Comparison of ENCODE assay signal across 9 cellular contexts in genomic region chr7:151078233-151079040, GRCh38. TPM values are rescaled to one million over a fixed set of nuclear protein-coding genes. Genes with fewer than 3 reads are reported as not detected.
DNase-seq lines count a peak whose midpoint lies in the region; ATAC-seq and TF ChIP-seq lines count a peak whose summit lies in the region.
"Had no signal": no experiment of that assay in that cellular context is flagged by ENCODE, and none has a peak within 500 bp of the region (broad histone marks: within the 10 kb centered on the region; RNA-seq: fewer than 3 reads in every experiment).

No MANE protein-coding gene starts in this region.

- POLR2A ChIA-PET in CD8-positive, alpha-beta memory T cell (lab: Charles Lee): no interaction called here

- no peaks in the 10 kb centered on the region for H3K9me3 Mint-ChIP-seq in CD8-positive, alpha-beta memory T cell
- no peaks in the 10 kb centered on the region for H3K9me3 Mint-ChIP-seq in brain
- no peaks in the 10 kb centered on the region for H3K9me3 Mint-ChIP-seq in nephron

- DNase-seq in CD8-positive, alpha-beta memory T cell: peak in 1 of 5 donors; percentile 41
- no peak for DNase-seq in COLO668 (lab: John Stamatoyannopoulos, UW; ENCODE audit: unreplicated experiment)
- DNase-seq: PC-9 had no signal

- peak overlapping the region; percentile 65 to 94 (median 86) for H3K27ac Mint-ChIP-seq in CD8-positive, alpha-beta memory T cell
- H3K27ac Mint-ChIP-seq in brain: peak overlapping the region; percentile 87 to 97 (median 93)
- peak overlapping the region; percentile 82 to 91 (median 84) for H3K27ac Mint-ChIP-seq in nephron

- CTCF ChIA-PET in CD8-positive, alpha-beta memory T cell (lab: Charles Lee): interaction anchor here (0.8 to 1.2 kb wide), 2 partner anchors 10 to 60 kb away, joined by 3 to 4 read pairs; no protein-coding TSS in a partner anchor

- peak overlapping the region; percentile 81 to 96 (median 84) for H3K4me3 Mint-ChIP-seq in CD8-positive, alpha-beta memory T cell
- peak overlapping the region; percentile 89 to 98 (median 94) for H3K4me3 Mint-ChIP-seq in brain
- peak overlapping the region; percentile 85 to 93 (median 91) for H3K4me3 Mint-ChIP-seq in nephron

- H3K27me3 ChIP-seq in CD8-positive, alpha-beta memory T cell (ENCODE audit: insufficient read depth, low read length, poor library complexity, severe bottlenecking): no peaks in the 10 kb centered on the region
- peaks cover under 1% of the 10 kb centered on the region; the same call in 1 of the 2 replicates for H3K27me3 ChIP-seq in HUES64 (ENCODE audit: insufficient read depth, low read length)

- H3K9me3 ChIP-seq in CD8-positive, alpha-beta memory T cell (ENCODE audit: low read length): no peaks in the 10 kb centered on the region
- no peaks in the 10 kb centered on the region for H3K9me3 ChIP-seq in HUES64 (ENCODE audit: insufficient read depth, low read depth, low read length)

- peaks cover 0 to 2% of the 10 kb centered on the region in 2 donors for H3K27me3 Mint-ChIP-seq in CD8-positive, alpha-beta memory T cell
- peaks cover 10% of the 10 kb centered on the region for H3K27me3 Mint-ChIP-seq in brain
- H3K27me3 Mint-ChIP-seq in nephron (ENCODE audit: low read depth): no peaks in the 10 kb centered on the region

- H3K36me3 Mint-ChIP-seq in CD8-positive, alpha-beta memory T cell: peaks cover 0 to 51% (median 0%) of the 10 kb centered on the region in 3 donors
- H3K36me3 Mint-ChIP-seq in brain (peaks cover 4% of the 10 kb centered on the region), nephron (ENCODE audit: low read depth) (peaks cover 19% of the 10 kb centered on the region)

- WGBS in HUES64: 55% methylated on average over 22 of the region's 22 CpGs

- H3K4me1 Mint-ChIP-seq in CD8-positive, alpha-beta memory T cell: peaks cover 17 to 45% (median 23%) of the 10 kb centered on the region in 3 donors
- peaks cover 39% of the 10 kb centered on the region for H3K4me1 Mint-ChIP-seq in brain
- peaks cover 25% of the 10 kb centered on the region for H3K4me1 Mint-ChIP-seq in nephron

- H3K4me3 ChIP-seq in CD8-positive, alpha-beta memory T cell (ENCODE audit: low read length): no peak overlapping the region
- peak overlapping the region; percentile 98 for H3K4me3 ChIP-seq in HUES64 (ENCODE audit: low read length)

- TF ChIP-seq CTCF in brain (conservative IDR thresholded peaks at IDR 0.05) (no peak), nephron (IDR thresholded peaks at IDR 0.05; ENCODE audit: unreplicated experiment in 3 of 3) (no peak)

- peaks cover 34% of the 10 kb centered on the region for H3K4me1 ChIP-seq in CD8-positive, alpha-beta memory T cell (ENCODE audit: insufficient read depth, low read length)
- H3K4me1 ChIP-seq in HUES64 (ENCODE audit: insufficient read depth, low read length): peaks cover 26% of the 10 kb centered on the region

- ATAC-seq in HG03432 (IDR thresholded peaks at IDR 0.05; ENCODE audit: unreplicated experiment) (no peak), GM21529 (IDR thresholded peaks at IDR 0.05; ENCODE audit: unreplicated experiment) (no peak), HG02973 (IDR thresholded peaks at IDR 0.05; ENCODE audit: unreplicated experiment) (no peak)

- no peak overlapping the region for H3K9ac ChIP-seq in HUES64 (ENCODE audit: low read depth, low read length)

- no peak overlapping the region for H3K27ac ChIP-seq in CD8-positive, alpha-beta memory T cell (ENCODE audit: low read depth, low read length)
- H3K27ac ChIP-seq in HUES64 (ENCODE audit: low read depth, low read length): no peak overlapping the region
- H3K27ac ChIP-seq: PC-9 had no signal

- H3K36me3 ChIP-seq in CD8-positive, alpha-beta memory T cell (ENCODE audit: insufficient read depth, low read length): no peaks in the 10 kb centered on the region
- H3K36me3 ChIP-seq in HUES64 (ENCODE audit: insufficient read depth, low read length): peaks cover 28% of the 10 kb centered on the region

RNA-seq across cellular contexts. Expression of gene FASTK, which starts 2.2 kb away (rescaled TPM):
- total RNA-seq in CD8-positive, alpha-beta memory T cell: 10 to 100 TPM; 83.1 to 88.8 TPM
- polyA plus RNA-seq in CD8-positive, alpha-beta memory T cell: 52.0 TPM
- 39.7 TPM for polyA plus RNA-seq in HUES64 (2013, experiment 1 of 2)
- polyA plus RNA-seq in HUES64 (2013, experiment 2 of 2): 35.6 TPM
- polyA plus RNA-seq in brain (ENCODE audit: insufficient read depth, low read depth, low replicate concordance): 47.4 TPM

RNA-seq across cellular contexts. Expression of gene TMUB1, which starts 4.9 kb away (rescaled TPM):
- 10 to 100 TPM; 81.7 to 83.5 TPM for total RNA-seq in CD8-positive, alpha-beta memory T cell
- polyA plus RNA-seq in CD8-positive, alpha-beta memory T cell: 69.7 TPM
- 34.7 TPM for polyA plus RNA-seq in HUES64 (2013, experiment 1 of 2)
- 37.9 TPM for polyA plus RNA-seq in HUES64 (2013, experiment 2 of 2)
- polyA plus RNA-seq in brain (ENCODE audit: insufficient read depth, low read depth, low replicate concordance): 80.0 TPM

RNA-seq across cellular contexts. Expression of gene AGAP3, which starts 7.8 kb away (rescaled TPM):
- 10 to 100 TPM; 39.9 to 40.7 TPM for total RNA-seq in CD8-positive, alpha-beta memory T cell
- 8.0 TPM for polyA plus RNA-seq in CD8-positive, alpha-beta memory T cell
- 36.3 TPM for polyA plus RNA-seq in HUES64 (2013, experiment 1 of 2)
- 35.4 TPM for polyA plus RNA-seq in HUES64 (2013, experiment 2 of 2)
- 221 TPM for polyA plus RNA-seq in brain (ENCODE audit: insufficient read depth, low read depth, low replicate concordance)

RNA-seq across cellular contexts. Expression of gene SLC4A2, which starts 19.0 kb away (rescaled TPM):
- 100 to 1,000 TPM; 119 to 121 TPM for total RNA-seq in CD8-positive, alpha-beta memory T cell
- 25.5 TPM for polyA plus RNA-seq in CD8-positive, alpha-beta memory T cell
- 57.5 TPM for polyA plus RNA-seq in HUES64 (2013, experiment 1 of 2)
- polyA plus RNA-seq in HUES64 (2013, experiment 2 of 2): 49.5 TPM
- polyA plus RNA-seq in brain (ENCODE audit: insufficient read depth, low read depth, low replicate concordance): 84.5 TPM

RNA-seq across cellular contexts. Expression of gene CDK5, which starts 20.7 kb away (rescaled TPM):
- total RNA-seq in CD8-positive, alpha-beta memory T cell: 10 to 100 TPM; 20.5 to 23.2 TPM
- 14.3 TPM for polyA plus RNA-seq in CD8-positive, alpha-beta memory T cell
- polyA plus RNA-seq in HUES64 (2013, experiment 1 of 2): 17.2 TPM
- 18.1 TPM for polyA plus RNA-seq in HUES64 (2013, experiment 2 of 2)
- 45.3 TPM for polyA plus RNA-seq in brain (ENCODE audit: insufficient read depth, low read depth, low replicate concordance)

Comparison
In these comparisons a context has a peak if more than half of its experiments do, and no peak if none do; other contexts are left out.
1. RNA of gene AGAP3, which starts 7.8 kb away (polyA plus RNA-seq): 221 TPM in brain (single experiment); 8.0 TPM in CD8-positive, alpha-beta memory T cell (single experiment); every median in the first group is over 10 times any median in the second.
2. Peak in every context shown above with its lines, with median percentiles within 50 percentile points of each other: H3K27ac Mint-ChIP-seq and H3K4me3 Mint-ChIP-seq.